ENCODE assay signal across 34 cellular contexts in genomic region chr2:167548396-167548795, GRCh38.
DNase-seq lines count a peak whose midpoint lies in the region; ATAC-seq, FAIRE-seq and TF ChIP-seq lines count a peak whose summit lies in the region.
"Had no signal": no experiment of that assay in that cellular context is flagged by ENCODE, and none has a peak within 500 bp of the region (broad histone marks: within the 10 kb centered on the region; RNA-seq: fewer than 3 reads in every experiment).

No MANE protein-coding gene starts in this region.

- no peak for FAIRE-seq in H1 (lab: Jason Lieb, UNC)
- FAIRE-seq: A549, D721Med had no signal

- no peak overlapping the region for H4K8ac ChIP-seq in H1 (ENCODE audit: extremely low read depth, insufficient read depth, low read length)

- H4K91ac ChIP-seq in H1 (replicated peaks; ENCODE audit: insufficient read length, low read length): no peak overlapping the region

- H4K20me1 ChIP-seq in H1 (replicated peaks in 1 of 2; ENCODE audit: control insufficient read depth in 1 of 2, insufficient read depth in 2 of 2, low read length in 2 of 2): no peaks in the 10 kb centered on the region
- H4K20me1 ChIP-seq: BLaER1; BLaER1 treated with 17β-estradiol and CSF1 and Interleukin-3, amounts not matched to agents 10 nM and 100 nM had no signal

- DNase-seq in WTC11 (ENCODE audit: low spot score) (no peak), H1 (ENCODE audit: low read depth in 1 of 2, low spot score in 2 of 2) (no peak), left colon (no peak), esophagus muscularis mucosa (ENCODE audit: extremely low spot score) (no peak), OCI-M2 (lab: John Stamatoyannopoulos, UW; ENCODE audit: unreplicated experiment) (no peak), nephron progenitor cell (no peak)
- DNase-seq: 8988T; ACHN; AML-193; BE2C; C1 segment of cervical spinal cord; Caco-2; Calu3; CD4-positive, alpha-beta memory T cell; CD4-positive, alpha-beta T cell; CD4-positive, CD25-positive, alpha-beta regulatory T cell; CD8-positive, alpha-beta memory T cell; CD8-positive, alpha-beta T cell; COR-L47; DMS 273 treated with DMSO at 0.1 percent for 48 hours; DMS153; DMS53; DMS79; DMS79 treated with DMSO at 0.1 percent for 48 hours; DND-41; EL had no signal

- no peak overlapping the region for H2BK5ac ChIP-seq in H1 (ENCODE audit: low read depth, low read length)

- no peak overlapping the region for H3K9ac ChIP-seq in H1 (replicated peaks in 1 of 4; ENCODE audit: extremely low read depth in 1 of 4, low read depth in 3 of 4, low read length in 3 of 4)
- H3K9ac ChIP-seq: BLaER1; BLaER1 treated with 17β-estradiol and CSF1 and Interleukin-3, amounts not matched to agents 10 nM and 100 nM had no signal

- no peak overlapping the region for H2AK5ac ChIP-seq in H1 (ENCODE audit: low read depth, low read length)

- TF ChIP-seq CTCF in WTC11 (IDR thresholded peaks at IDR 0.05) (no peak), H1 (IDR thresholded peaks at IDR 0.05; ENCODE audit: control extremely low read depth in 1 of 3, insufficient read depth in 1 of 3, low read depth in 1 of 3, low read length in 3 of 3) (no peak), esophagus muscularis mucosa (IDR thresholded peaks at IDR 0.05) (no peak), nephron progenitor cell (IDR thresholded peaks at IDR 0.05) (no peak)

- H2BK12ac ChIP-seq in H1 (ENCODE audit: low read depth, low read length): no peak overlapping the region

- 77% methylated on average over 2 of the region's 2 CpGs; no CpG with 5 or more reads in 1 of the 2 experiments for WGBS in H1 (ENCODE audit: extremely low coverage in 1 of 2, insufficient coverage in 1 of 2, insufficient read length in 1 of 2, insufficient replicate concordance in 2 of 2, low coverage in 1 of 2, low lambda C conversion rate in 2 of 2, missing lambda C conversion rate in 1 of 2), 2 experiments
- WGBS in esophagus muscularis mucosa: 71% methylated on average over 2 of the region's 2 CpGs

- H3K4me1 Mint-ChIP-seq in WTC11 (peaks cover 19% of the 10 kb centered on the region), nephron progenitor cell (peaks cover 7% of the 10 kb centered on the region)
- H3K4me1 Mint-ChIP-seq: B cell; CD14-positive monocyte; CD4-positive, CD25-positive, alpha-beta regulatory T cell; CD8-positive, alpha-beta memory T cell had no signal

- H2BK20ac ChIP-seq in H1 (ENCODE audit: low read length): no peak overlapping the region

- POLR2A ChIA-PET in WTC11 (lab: Charles Lee) (no interaction called here), H1 (lab: Charles Lee; ENCODE audit: partially characterized antibody) (no interaction called here)

- no peak for TF ChIP-seq EP300 in H1 (IDR thresholded peaks at IDR 0.05; ENCODE audit: borderline replicate concordance in 1 of 2, low read depth in 2 of 2, low read length in 2 of 2)
- no peak for TF ChIP-seq EP300 in esophagus muscularis mucosa (IDR thresholded peaks at IDR 0.05)

- no peak overlapping the region for H3K4me2 ChIP-seq in H1 (ENCODE audit: insufficient read depth in 1 of 2, low read depth in 2 of 2, low read length in 2 of 2)
- H3K4me2 ChIP-seq: A549; BLaER1; BLaER1 treated with 17β-estradiol and CSF1 and Interleukin-3, amounts not matched to agents 10 nM and 100 nM had no signal

- H3K9me3 ChIP-seq in H1 (ENCODE audit: insufficient read depth in 2 of 2, low read depth in 1 of 2, low read length in 1 of 2) (no peaks in the 10 kb centered on the region), esophagus muscularis mucosa (no peaks in the 10 kb centered on the region)
- H3K9me3 ChIP-seq: A549; BE2C; BLaER1; BLaER1 treated with 17β-estradiol and CSF1 and Interleukin-3, amounts not matched to agents 10 nM and 100 nM; Caco-2 had no signal

- H4K5ac ChIP-seq in H1 (ENCODE audit: insufficient read length, low read depth, low read length): no peak overlapping the region

- H2AFZ ChIP-seq in H1 (ENCODE audit: low read length): no peak overlapping the region

- H3K27ac ChIP-seq in H1 (ENCODE audit: low read depth, low read length) (no peak overlapping the region), esophagus muscularis mucosa (replicated peaks in 1 of 4) (no peak overlapping the region)
- H3K27ac ChIP-seq: 22Rv1; A549; BLaER1; BLaER1 treated with 17β-estradiol and CSF1 and Interleukin-3, amounts not matched to agents 10 nM and 100 nM; C4-2B had no signal

- TF ChIP-seq RAD21 in H1 (IDR thresholded peaks at IDR 0.05 in 1 of 2, conservative IDR thresholded peaks at IDR 0.05 in 1 of 2; ENCODE audit: low read depth in 2 of 2, low read length in 2 of 2): no peak

- no peak overlapping the region for H3K27ac Mint-ChIP-seq in WTC11
- no peak overlapping the region for H3K27ac Mint-ChIP-seq in nephron progenitor cell
- H3K27ac Mint-ChIP-seq: B cell; CD14-positive monocyte; CD4-positive, alpha-beta memory T cell; CD4-positive, alpha-beta T cell; CD4-positive, CD25-positive, alpha-beta regulatory T cell; CD8-positive, alpha-beta memory T cell; CD8-positive, alpha-beta T cell had no signal

- ATAC-seq in WTC11 (no peak), left colon (peak; percentile 37)
- ATAC-seq: A549; CD8-positive, alpha-beta T cell had no signal

- peaks cover 5% of the 10 kb centered on the region; the same call in 1 of the 2 replicates for H3K79me1 ChIP-seq in H1 (ENCODE audit: low read depth, low read length)

- CTCF ChIA-PET in WTC11 (lab: Charles Lee): no interaction called here
- CTCF ChIA-PET in H1 (lab: Charles Lee; ENCODE audit: partially characterized antibody): interaction anchor here (1.1 to 3.1 kb wide), 2 partner anchors 14 to 46 kb away, joined by 3 to 10 read pairs; no protein-coding TSS in a partner anchor

- H3K23ac ChIP-seq in H1 (ENCODE audit: insufficient read length): no peak overlapping the region

- no peaks in the 10 kb centered on the region; a peak in 2 of 8 replicates for H3K36me3 ChIP-seq in H1 (ENCODE audit: control insufficient read depth in 2 of 4, insufficient read depth in 4 of 4, low read length in 3 of 4)
- no peaks in the 10 kb centered on the region for H3K36me3 ChIP-seq in esophagus muscularis mucosa
- H3K36me3 ChIP-seq: BE2C; BLaER1; BLaER1 treated with 17β-estradiol and CSF1 and Interleukin-3, amounts not matched to agents 10 nM and 100 nM had no signal

- no peak overlapping the region for H3K4me3 ChIP-seq in H1 (ENCODE audit: extremely low read depth in 1 of 4, insufficient read depth in 2 of 4, low read depth in 3 of 4, low read length in 4 of 4)
- H3K4me3 ChIP-seq in esophagus muscularis mucosa: no peak overlapping the region
- H3K4me3 ChIP-seq: A549; BLaER1; BLaER1 treated with 17β-estradiol and CSF1 and Interleukin-3, amounts not matched to agents 10 nM and 100 nM had no signal

- H3K56ac ChIP-seq in H1 (replicated peaks; ENCODE audit: insufficient read length, low read depth, low read length): no peak overlapping the region

- H2BK15ac ChIP-seq in H1 (ENCODE audit: low read length): no peak overlapping the region

- H3K27me3 Mint-ChIP-seq in WTC11 (ENCODE audit: low read depth) (no peaks in the 10 kb centered on the region), nephron progenitor cell (ENCODE audit: low read depth, poor library complexity) (peaks cover 6% of the 10 kb centered on the region)
- H3K27me3 Mint-ChIP-seq: B cell; CD4-positive, alpha-beta memory T cell; CD4-positive, alpha-beta T cell; CD4-positive, CD25-positive, alpha-beta regulatory T cell; CD8-positive, alpha-beta memory T cell had no signal

- no peak overlapping the region for H2BK120ac ChIP-seq in H1 (replicated peaks; ENCODE audit: low read depth, low read length)

- H3K4ac ChIP-seq in H1 (replicated peaks; ENCODE audit: insufficient read length, low read depth, low read length): no peak overlapping the region

- H3K4me1 ChIP-seq in H1 (replicated peaks in 1 of 4; ENCODE audit: control insufficient read depth in 3 of 4, insufficient read depth in 4 of 4, low read length in 3 of 4): peaks cover 0 to 3% (median 0%) of the 10 kb centered on the region in 4 experiments; a peak in 2 of 7 replicates
- no peaks in the 10 kb centered on the region for H3K4me1 ChIP-seq in esophagus muscularis mucosa
- H3K4me1 ChIP-seq: A549; BE2C; BLaER1; BLaER1 treated with 17β-estradiol and CSF1 and Interleukin-3, amounts not matched to agents 10 nM and 100 nM; Caco-2 had no signal

- H3K23me2 ChIP-seq in H1 (ENCODE audit: low read depth, low read length): peaks cover 2% of the 10 kb centered on the region; the same call in 1 of the 2 replicates

- H3K9me3 Mint-ChIP-seq in WTC11 (peaks cover 7% of the 10 kb centered on the region), nephron progenitor cell (no peaks in the 10 kb centered on the region)

- H3K79me2 ChIP-seq in H1 (ENCODE audit: control insufficient read depth in 1 of 2, insufficient read depth in 2 of 2, low read length in 2 of 2): no peaks in the 10 kb centered on the region; a peak in 1 of 4 replicates

- H3K27me3 ChIP-seq in H1 (replicated peaks in 1 of 4; ENCODE audit: control insufficient read depth in 3 of 4, extremely low read depth in 1 of 4, insufficient read depth in 3 of 4, low read length in 3 of 4): peaks cover 0 to 1% (median 0%) of the 10 kb centered on the region in 4 experiments; a peak in 1 of 7 replicates
- H3K27me3 ChIP-seq in esophagus muscularis mucosa: no peaks in the 10 kb centered on the region
- H3K27me3 ChIP-seq: BE2C; BLaER1; BLaER1 treated with 17β-estradiol and CSF1 and Interleukin-3, amounts not matched to agents 10 nM and 100 nM had no signal

- TF ChIP-seq POLR2A in H1 (IDR thresholded peaks at IDR 0.05; ENCODE audit: control extremely low read depth in 1 of 2, low read depth in 2 of 2, low read length in 2 of 2) (no peak), esophagus muscularis mucosa (IDR thresholded peaks at IDR 0.05; ENCODE audit: low read depth) (no peak)

- H3K4me3 Mint-ChIP-seq in WTC11 (no peak overlapping the region), nephron progenitor cell (no peak overlapping the region)
- H3K4me3 Mint-ChIP-seq: B cell; CD14-positive monocyte; CD4-positive, alpha-beta memory T cell; CD4-positive, alpha-beta T cell; CD4-positive, CD25-positive, alpha-beta regulatory T cell; CD8-positive, alpha-beta memory T cell; CD8-positive, alpha-beta T cell had no signal

- no peak overlapping the region for H3K14ac ChIP-seq in H1 (ENCODE audit: insufficient read length)

- intact Hi-C loops in left colon (cut with DNase I, micrococcal nuclease) (no loop called here), esophagus muscularis mucosa (cut with DNase I) (no loop called here)

- H3K18ac ChIP-seq in H1 (ENCODE audit: extremely low read depth, low read length): no peak overlapping the region

- H3K36me3 Mint-ChIP-seq in WTC11 (peaks cover 7% of the 10 kb centered on the region), nephron progenitor cell (ENCODE audit: low read depth) (no peaks in the 10 kb centered on the region)
- H3K36me3 Mint-ChIP-seq: CD14-positive monocyte; CD4-positive, alpha-beta memory T cell; CD4-positive, CD25-positive, alpha-beta regulatory T cell; CD8-positive, alpha-beta memory T cell; CD8-positive, alpha-beta T cell had no signal

TF ChIP-seq in WTC11, 78 proteins besides CTCF, POLR2A, EP300 and RAD21 (continues in another document):
- TF ChIP-seq JAZF1 (CRISPR knock-in tag; IDR thresholded peaks at IDR 0.05): no peak

TF ChIP-seq in H1, 55 proteins besides CTCF, POLR2A, EP300 and RAD21 (continues in another document):
- TF ChIP-seq TBP (IDR thresholded peaks at IDR 0.05; ENCODE audit: low read depth, low read length): no peak
- TF ChIP-seq JUND (IDR thresholded peaks at IDR 0.05; ENCODE audit: low read length): no peak
- TF ChIP-seq TEAD4 (IDR thresholded peaks at IDR 0.05; ENCODE audit: low read depth, low read length): peak; percentile 29; the same call in 1 of the 2 replicates

Comparison
In these comparisons a context has a peak if more than half of its experiments do, and no peak if none do; other contexts are left out.
1. Of the 9 proteins assayed by ChIP-seq in both WTC11 and H1: peak only in WTC11: none; only in H1: TEAD4; in both: none; in neither: 8.